Comparison of ENCODE assay signal across 13 cellular contexts in genomic region chr11:108561535-108561991, GRCh38. TPM values are rescaled to one million over a fixed set of nuclear protein-coding genes. Genes with fewer than 3 reads are reported as not detected.
A peak's percentile ranks its signal among the peaks of the same experiment; 100 is the strongest.
DNase-seq lines count a peak whose midpoint lies in the region; ATAC-seq, FAIRE-seq and TF ChIP-seq lines count a peak whose summit lies in the region.
"Had no signal": no experiment of that assay in that cellular context is flagged by ENCODE, and none has a peak within 500 bp of the region (broad histone marks: within the 10 kb centered on the region; RNA-seq: fewer than 3 reads in every experiment).

No MANE protein-coding gene starts in this region.

- H3K27ac ChIP-seq in keratinocyte (ENCODE audit: control insufficient read depth, insufficient read depth, low read length), result no peak overlapping the region
- peak overlapping the region; percentile 60 for H3K27ac ChIP-seq in smooth muscle cell (ENCODE audit: low read depth)

- no peaks in the 10 kb centered on the region for H3K79me2 ChIP-seq in keratinocyte (ENCODE audit: control insufficient read depth, insufficient read depth, low read length)
- H3K79me2 ChIP-seq in smooth muscle cell (ENCODE audit: low read depth), result no peaks in the 10 kb centered on the region

- peak; percentile 34 for DNase-seq in HFFc6
- DNase-seq in astrocyte of the hippocampus (ENCODE audit: low read depth, low spot score), result peak; percentile 87
- no peak for DNase-seq in keratinocyte (ENCODE audit: low read depth, low spot score)
- DNase-seq in smooth muscle cell (lab: John Stamatoyannopoulos, UW; ENCODE audit: unreplicated experiment), result no peak
- no peak for DNase-seq in NCI-H1417 (lab: John Stamatoyannopoulos, UW)
- no peak for DNase-seq in activated naive CD8-positive, alpha-beta T cell treated with anti-CD3 and anti-CD28 coated beads, Interleukin-2, amount 50 U/mL, for 24 hours
- DNase-seq: activated CD4-positive, alpha-beta memory T cell treated with anti-CD3 and anti-CD28 coated beads, Interleukin-2, amount 10 ng/mL, durations not matched to agents 7 days and 5 days; CD4-positive, alpha-beta T cell; central memory CD4-positive, alpha-beta T cell; NCI-H69; T-helper 9 cell had no signal

- H3K9me3 ChIP-seq in keratinocyte (ENCODE audit: control insufficient read depth, low read depth, low read length), result no peaks in the 10 kb centered on the region
- no peaks in the 10 kb centered on the region for H3K9me3 ChIP-seq in smooth muscle cell (replicated peaks; ENCODE audit: low read depth)

- H3K27me3 Mint-ChIP-seq in HFFc6 (ENCODE audit: insufficient read depth), result peaks cover 7% of the 10 kb centered on the region
- H3K27me3 Mint-ChIP-seq in activated naive CD8-positive, alpha-beta T cell treated with anti-CD3 and anti-CD28 coated beads, Interleukin-2, amount 50 U/mL, for 24 hours, result no peaks in the 10 kb centered on the region
- H3K27me3 Mint-ChIP-seq: activated CD4-positive, alpha-beta memory T cell treated with anti-CD3 and anti-CD28 coated beads, Interleukin-2, amount 10 ng/mL, durations not matched to agents 7 days and 5 days; CD4-positive, alpha-beta T cell had no signal

- H3K27me3 ChIP-seq in keratinocyte (ENCODE audit: control insufficient read depth, extremely low read depth, insufficient read depth, low read length) (no peaks in the 10 kb centered on the region), smooth muscle cell (ENCODE audit: low read depth) (no peaks in the 10 kb centered on the region)

- H3K4me3 Mint-ChIP-seq in HFFc6, result peak overlapping the region; percentile 48
- H3K4me3 Mint-ChIP-seq in activated naive CD8-positive, alpha-beta T cell treated with anti-CD3 and anti-CD28 coated beads, Interleukin-2, amount 50 U/mL, for 24 hours, result no peak overlapping the region
- H3K4me3 Mint-ChIP-seq: activated CD4-positive, alpha-beta memory T cell treated with anti-CD3 and anti-CD28 coated beads, Interleukin-2, amount 10 ng/mL, durations not matched to agents 7 days and 5 days; CD4-positive, alpha-beta T cell had no signal

- TF ChIP-seq CTCF in HFFc6 (IDR thresholded peaks at IDR 0.05) (no peak), keratinocyte (optimal IDR thresholded peaks at IDR 0.05 in 1 of 3, IDR thresholded peaks at IDR 0.05 in 1 of 3, conservative IDR thresholded peaks at IDR 0.05 in 1 of 3; ENCODE audit: extremely low read depth in 1 of 3, insufficient read depth in 2 of 3, low read length in 3 of 3) (no peak), smooth muscle cell (IDR thresholded peaks at IDR 0.05; ENCODE audit: borderline replicate concordance, insufficient read depth, poor library complexity, severe bottlenecking) (no peak)

- H3K4me1 ChIP-seq in keratinocyte (ENCODE audit: control insufficient read depth, extremely low read depth, insufficient read depth, low read length) (peaks cover 18% of the 10 kb centered on the region), smooth muscle cell (ENCODE audit: low read depth) (peaks cover 19% of the 10 kb centered on the region)

- H3K4me2 ChIP-seq in keratinocyte (ENCODE audit: control insufficient read depth, extremely low read depth, insufficient read depth, low read depth, low read length) (no peak overlapping the region), smooth muscle cell (peak overlapping the region; percentile 62)

- H3K4me1 Mint-ChIP-seq in HFFc6 (ENCODE audit: low read depth), result peaks cover 68% of the 10 kb centered on the region
- peaks cover 15% of the 10 kb centered on the region for H3K4me1 Mint-ChIP-seq in activated naive CD8-positive, alpha-beta T cell treated with anti-CD3 and anti-CD28 coated beads, Interleukin-2, amount 50 U/mL, for 24 hours

- H3K36me3 ChIP-seq in keratinocyte (ENCODE audit: control insufficient read depth in 2 of 2, extremely low read depth in 1 of 2, insufficient read depth in 2 of 2, low read length in 2 of 2) (peaks cover 0 to 15% of the 10 kb centered on the region in 2 experiments), smooth muscle cell (ENCODE audit: low read depth) (no peaks in the 10 kb centered on the region)

- no peaks in the 10 kb centered on the region for H3K9me1 ChIP-seq in keratinocyte (ENCODE audit: control insufficient read depth, extremely low read depth, insufficient read depth, low read length)

- FAIRE-seq in keratinocyte (lab: Jason Lieb, UNC), result peak; percentile 13

- no peaks in the 10 kb centered on the region for H3K36me3 Mint-ChIP-seq in HFFc6 (ENCODE audit: low read depth)
- H3K36me3 Mint-ChIP-seq in activated naive CD8-positive, alpha-beta T cell treated with anti-CD3 and anti-CD28 coated beads, Interleukin-2, amount 50 U/mL, for 24 hours (ENCODE audit: low read depth), result no peaks in the 10 kb centered on the region

- dilution Hi-C loops in keratinocyte (cut with MboI; ENCODE audit: extremely low pct_ligation_motif_present, low sequenced_read_pairs), result no loop called here

- 26% methylated on average over 3 of the region's 3 CpGs for WGBS in smooth muscle cell (ENCODE audit: low lambda C conversion rate)

- no peak overlapping the region for H3K9ac ChIP-seq in keratinocyte (ENCODE audit: control insufficient read depth, extremely low read depth, insufficient read depth, low read length)
- H3K9ac ChIP-seq in smooth muscle cell (ENCODE audit: low read depth), result no peak overlapping the region

- H2AFZ ChIP-seq in keratinocyte (ENCODE audit: control insufficient read depth, low read length) (no peak overlapping the region), smooth muscle cell (ENCODE audit: low read depth) (no peak overlapping the region)

- H3K4me3 ChIP-seq in keratinocyte (ENCODE audit: control insufficient read depth in 2 of 3, extremely low read depth in 1 of 3, insufficient read depth in 2 of 3, low read depth in 1 of 3, low read length in 3 of 3) (no peak overlapping the region), smooth muscle cell (no peak overlapping the region)

- no peak for ATAC-seq in GM19351 (IDR thresholded peaks at IDR 0.05; ENCODE audit: unreplicated experiment)
- no peak for ATAC-seq in activated naive CD8-positive, alpha-beta T cell treated with anti-CD3 and anti-CD28 coated beads, Interleukin-2, amount 50 U/mL, for 24 hours

- peak overlapping the region; percentile 46 for H3K27ac Mint-ChIP-seq in HFFc6
- H3K27ac Mint-ChIP-seq in activated naive CD8-positive, alpha-beta T cell treated with anti-CD3 and anti-CD28 coated beads, Interleukin-2, amount 50 U/mL, for 24 hours, result no peak overlapping the region
- H3K27ac Mint-ChIP-seq: activated CD4-positive, alpha-beta memory T cell treated with anti-CD3 and anti-CD28 coated beads, Interleukin-2, amount 10 ng/mL, durations not matched to agents 7 days and 5 days; activated T-helper 2 cell treated with anti-CD3 and anti-CD28 coated beads, Interferon-gamma antibody, Interleukin-2, Interleukin-4, amounts not matched to agents 10 μg/mL and 5 μg/mL and 100 μg/mL, durations not matched to agents 14 hours and 24 hours and 36 hours; CD4-positive, alpha-beta T cell had no signal

- no peaks in the 10 kb centered on the region for H3K9me3 Mint-ChIP-seq in HFFc6
- no peaks in the 10 kb centered on the region for H3K9me3 Mint-ChIP-seq in activated naive CD8-positive, alpha-beta T cell treated with anti-CD3 and anti-CD28 coated beads, Interleukin-2, amount 50 U/mL, for 24 hours
- H3K9me3 Mint-ChIP-seq: activated CD4-positive, alpha-beta memory T cell treated with anti-CD3 and anti-CD28 coated beads, Interleukin-2, amount 10 ng/mL, durations not matched to agents 7 days and 5 days; activated T-helper 2 cell treated with anti-CD3 and anti-CD28 coated beads, Interferon-gamma antibody, Interleukin-2, Interleukin-4, amounts not matched to agents 10 μg/mL and 5 μg/mL and 100 μg/mL, durations not matched to agents 14 hours and 24 hours and 36 hours; CD4-positive, alpha-beta T cell had no signal

- H4K20me1 ChIP-seq in keratinocyte (ENCODE audit: control insufficient read depth, extremely low read depth, insufficient read depth, low read length) (no peaks in the 10 kb centered on the region), smooth muscle cell (ENCODE audit: low read depth) (no peaks in the 10 kb centered on the region)

- H3F3A ChIP-seq in smooth muscle cell (ENCODE audit: low read depth), result peaks cover 23% of the 10 kb centered on the region

RNA-seq across cellular contexts. Expression of gene EXPH5, which starts 32.0 kb away (rescaled TPM):
- under 1 TPM; 0.14 to 0.91 (median 0.47) TPM for total RNA-seq in HFFc6 (2021; fragmentation: NEBNext Ultra II Directional; extraction: Animal tissue kit (Norgen Biotek cat#: 25700))
- polyA plus RNA-seq in keratinocyte (7.9 to 19.0 TPM (median 11.7 TPM) in 3 replicates), smooth muscle cell (0.54 and 1.6 TPM in 2 replicates)
- polyA plus RNA-seq in keratinocyte (2011; ENCODE audit: low read depth), result 14.1 TPM
- 1.6 and 3.2 TPM in 2 replicates for polyA plus RNA-seq in keratinocyte (2011; cell fraction: cytosol; rRNA removed)
- 24.3 and 28.3 TPM in 2 replicates for polyA plus RNA-seq in keratinocyte (2011; cell fraction: nucleus; rRNA removed)
- 4.7 and 17.6 TPM in 2 replicates for polyA plus RNA-seq in keratinocyte (2012; ENCODE audit: low replicate concordance)
- 12.8 to 79.7 TPM (median 65.4 TPM) in 3 replicates for polyA minus RNA-seq in keratinocyte
- polyA minus RNA-seq in keratinocyte (2011; cell fraction: cytosol; rRNA and poly(A)+ RNA removed), result 6.5 TPM
- polyA minus RNA-seq in keratinocyte (2011; cell fraction: nucleus; rRNA and poly(A)+ RNA removed), result 57.4 and 120 TPM in 2 replicates
- 5.7 and 6.9 TPM in 2 replicates for total RNA-seq in smooth muscle cell

Comparison
In these comparisons a context has a peak if more than half of its experiments do, and no peak if none do; other contexts are left out.
1. DNase-seq: peak in HFFc6 (single experiment) and astrocyte of the hippocampus (single experiment); none in keratinocyte (single experiment), smooth muscle cell (single experiment), NCI-H1417 (0 of 3) and activated naive CD8-positive, alpha-beta T cell treated with anti-CD3 and anti-CD28 coated beads, Interleukin-2, amount 50 U/mL, for 24 hours (single experiment).